ENCODE assay signal across 8 cellular contexts in genomic region chr19:21483589-21484170, GRCh38. TPM values are rescaled to one million over a fixed set of nuclear protein-coding genes. Genes with fewer than 3 reads are reported as not detected.
DNase-seq lines count a peak whose midpoint lies in the region; ATAC-seq, FAIRE-seq and TF ChIP-seq lines count a peak whose summit lies in the region.

No MANE protein-coding gene starts in this region.

- H3K4me3 ChIP-seq in Panc1 (ENCODE audit: low read depth in 2 of 2, low read length in 2 of 2), result no peak overlapping the region
- no peak overlapping the region for H3K4me3 ChIP-seq in kidney (ENCODE audit: low read length in 2 of 2)

- H3K4me1 Mint-ChIP-seq in activated naive CD8-positive, alpha-beta T cell treated with anti-CD3 and anti-CD28 coated beads, Interleukin-2, amount 10 ng/mL, durations not matched to agents 7 days and 5 days, result no peaks in the 10 kb centered on the region

- no peak overlapping the region for H3K27ac Mint-ChIP-seq in activated naive CD8-positive, alpha-beta T cell treated with anti-CD3 and anti-CD28 coated beads, Interleukin-2, amount 10 ng/mL, durations not matched to agents 7 days and 5 days

- no peaks in the 10 kb centered on the region for H3K27me3 Mint-ChIP-seq in activated naive CD8-positive, alpha-beta T cell treated with anti-CD3 and anti-CD28 coated beads, Interleukin-2, amount 10 ng/mL, durations not matched to agents 7 days and 5 days

- ATAC-seq in Panc1 (0 out of 2 replicates have a peak, but pooled peaks have one; percentile 46), HG02870 (IDR thresholded peaks at IDR 0.05; ENCODE audit: unreplicated experiment) (no peak), GM21447 (IDR thresholded peaks at IDR 0.05; ENCODE audit: unreplicated experiment) (no peak)
- ATAC-seq in activated naive CD8-positive, alpha-beta T cell treated with anti-CD3 and anti-CD28 coated beads, Interleukin-2, amount 10 ng/mL, durations not matched to agents 7 days and 5 days (ENCODE audit: low read depth), result peak; percentile 65

- peak overlapping the region; percentile 63 for H3K4me3 Mint-ChIP-seq in activated naive CD8-positive, alpha-beta T cell treated with anti-CD3 and anti-CD28 coated beads, Interleukin-2, amount 10 ng/mL, durations not matched to agents 7 days and 5 days

- no TSS peak for BruUV-seq in Panc1 (replicated peaks; lab: Mats Ljungman, UMichigan)

- H3K36me3 ChIP-seq in Panc1 (ENCODE audit: control insufficient read depth, insufficient read depth, low read length), result no peaks in the 10 kb centered on the region
- no peaks in the 10 kb centered on the region for H3K36me3 ChIP-seq in kidney (ENCODE audit: control insufficient read depth in 1 of 2, insufficient read depth in 2 of 2, low read length in 2 of 2)

- POLR2A ChIA-PET in Panc1 (lab: Charles Lee), result no interaction called here
- POLR2A ChIA-PET in activated naive CD8-positive, alpha-beta T cell treated with anti-CD3 and anti-CD28 coated beads, Interleukin-2, amount 10 ng/mL, durations not matched to agents 7 days and 5 days (lab: Charles Lee), result interaction anchor here (0.6 to 2.0 kb wide), 3 partner anchors 9 to 85 kb away, joined by 3 to 11 read pairs (median 3); partner anchors contain the start of gene ZNF429

- H3K27ac ChIP-seq in Panc1 (ENCODE audit: low read length) (no peak overlapping the region), kidney (ENCODE audit: low read depth in 2 of 2, low read length in 2 of 2) (no peak overlapping the region)

- DNase-seq in EH (ENCODE audit: low read depth) (peak; percentile 37), Panc1 (ENCODE audit: low read depth, low spot score) (no peak), kidney (no peak), HK-2 (ENCODE audit: unreplicated experiment) (no peak)
- peak; percentile 76 for DNase-seq in activated naive CD8-positive, alpha-beta T cell treated with anti-CD3 and anti-CD28 coated beads, Interleukin-2, amount 10 ng/mL, durations not matched to agents 7 days and 5 days
- DNase-seq in stimulated activated CD8-positive, alpha-beta memory T cell treated with anti-CD3 and anti-CD28 coated beads, Interleukin-15, amount 100 ng/mL, for 4 hours (ENCODE audit: low read depth in 2 of 2), result peak; percentile 32 to 34

- in situ Hi-C loops in Panc1 (cut with HindIII; ENCODE audit: low pct_unique_long_range_greater_than_20kb, low sequenced_read_pairs), result no loop called here

- TF ChIP-seq CTCF in Panc1 (IDR thresholded peaks at IDR 0.05), result peak; percentile 70
- TF ChIP-seq CTCF in kidney (IDR thresholded peaks at IDR 0.05; ENCODE audit: borderline replicate concordance, extremely low read depth, insufficient read depth), result peak; percentile 71

- H3K36me3 Mint-ChIP-seq in activated naive CD8-positive, alpha-beta T cell treated with anti-CD3 and anti-CD28 coated beads, Interleukin-2, amount 10 ng/mL, durations not matched to agents 7 days and 5 days, result peaks cover 7% of the 10 kb centered on the region

- intact Hi-C loops in Panc1 (cut with micrococcal nuclease; ENCODE audit: unreplicated experiment), result no loop called here
- intact Hi-C loops in kidney (cut with DNase I), result no loop called here

- peaks cover 8% of the 10 kb centered on the region for H3K9me3 Mint-ChIP-seq in activated naive CD8-positive, alpha-beta T cell treated with anti-CD3 and anti-CD28 coated beads, Interleukin-2, amount 10 ng/mL, durations not matched to agents 7 days and 5 days

- no peak for FAIRE-seq in kidney (lab: Jason Lieb, UNC)

- H3K27me3 ChIP-seq in Panc1 (ENCODE audit: control insufficient read depth, insufficient read depth, low read length), result no peaks in the 10 kb centered on the region

- H3K4me1 ChIP-seq in Panc1 (ENCODE audit: control insufficient read depth, insufficient read depth, low read length) (no peaks in the 10 kb centered on the region), kidney (ENCODE audit: control insufficient read depth in 1 of 2, insufficient read depth in 1 of 2, low read depth in 1 of 2, low read length in 2 of 2) (no peaks in the 10 kb centered on the region)

- H3K9me3 ChIP-seq in Panc1 (ENCODE audit: control insufficient read depth, insufficient read depth, low read depth, low read length) (no peaks in the 10 kb centered on the region), kidney (ENCODE audit: control insufficient read depth in 1 of 2, low read length in 2 of 2) (no peaks in the 10 kb centered on the region)

- CTCF ChIA-PET in Panc1 (lab: Charles Lee), result interaction anchor here (0.6 to 1.1 kb wide), 5 partner anchors 12 to 861 kb away, joined by 3 to 4 read pairs (median 3); no protein-coding TSS in a partner anchor

- H3K9ac ChIP-seq in kidney (ENCODE audit: low read length in 2 of 2), result no peak overlapping the region

RNA-seq across cellular contexts. Expression of gene ZNF429, which starts 21.7 kb away (rescaled TPM):
- total RNA-seq in Panc1 (2021; ENCODE audit: unreplicated experiment), result 8.3 TPM
- polyA plus RNA-seq in Panc1 (2012; ENCODE audit: insufficient read length), result 2.0 TPM
- total RNA-seq in activated naive CD8-positive, alpha-beta T cell treated with anti-CD3 and anti-CD28 coated beads, Interleukin-2, amount 10 ng/mL, durations not matched to agents 7 days and 5 days, result 10 to 100 TPM; 14.3 to 14.8 TPM
- 21.3 TPM for total RNA-seq in kidney
- polyA plus RNA-seq in kidney (ENCODE audit: insufficient read depth, low read depth, low replicate concordance), result 8.3 TPM

Comparison
In these comparisons a context has a peak if more than half of its experiments do, and no peak if none do; other contexts are left out.
1. DNase-seq: peak in EH (single experiment), activated naive CD8-positive, alpha-beta T cell treated with anti-CD3 and anti-CD28 coated beads, Interleukin-2, amount 10 ng/mL, durations not matched to agents 7 days and 5 days (single experiment) and stimulated activated CD8-positive, alpha-beta memory T cell treated with anti-CD3 and anti-CD28 coated beads, Interleukin-15, amount 100 ng/mL, for 4 hours (2 of 2); none in Panc1 (single experiment), kidney (single experiment) and HK-2 (single experiment).
2. ATAC-seq: peak in Panc1 (single experiment) and activated naive CD8-positive, alpha-beta T cell treated with anti-CD3 and anti-CD28 coated beads, Interleukin-2, amount 10 ng/mL, durations not matched to agents 7 days and 5 days (single experiment); none in HG02870 (single experiment) and GM21447 (single experiment).